In genomic region chr21:35254006-35254751, GRCh38 we compare ENCODE assay signal across 16 cellular contexts.
DNase-seq lines count a peak whose midpoint lies in the region; ATAC-seq and TF ChIP-seq lines count a peak whose summit lies in the region.
"Had no signal": no experiment of that assay in that cellular context is flagged by ENCODE, and none has a peak within 500 bp of the region (broad histone marks: within the 10 kb centered on the region; RNA-seq: fewer than 3 reads in every experiment).

No MANE protein-coding gene starts in this region.

- H3K27me3 ChIP-seq in left ventricle myocardium inferior (ENCODE audit: low read depth) (peaks cover 1% of the 10 kb centered on the region), upper lobe of right lung (no peaks in the 10 kb centered on the region)
- H3K27me3 ChIP-seq: adrenal gland, MG63 had no signal

- no peak for ATAC-seq in Right ventricle myocardium superior (ENCODE audit: poor library complexity)
- peak; percentile 89 for ATAC-seq in left colon
- peak; percentile 25 for ATAC-seq in upper lobe of right lung
- ATAC-seq: activated CD8-positive, alpha-beta memory T cell treated with anti-CD3 and anti-CD28 coated beads, Interleukin-2, amount 10 ng/mL, durations not matched to agents 7 days and 5 days; T-cell had no signal

- H3K27ac Mint-ChIP-seq in CD14-positive monocyte = no peak overlapping the region
- H3K27ac Mint-ChIP-seq: activated CD8-positive, alpha-beta memory T cell treated with anti-CD3 and anti-CD28 coated beads, Interleukin-2, amount 10 ng/mL, durations not matched to agents 7 days and 5 days; T-cell had no signal

- H3K36me3 ChIP-seq in left ventricle myocardium inferior (no peaks in the 10 kb centered on the region), upper lobe of right lung (no peaks in the 10 kb centered on the region)
- H3K36me3 ChIP-seq: adrenal gland, MG63 had no signal

- no peaks in the 10 kb centered on the region for H3K4me1 Mint-ChIP-seq in CD14-positive monocyte
- H3K4me1 Mint-ChIP-seq: activated CD8-positive, alpha-beta memory T cell treated with anti-CD3 and anti-CD28 coated beads, Interleukin-2, amount 10 ng/mL, durations not matched to agents 7 days and 5 days; T-cell had no signal

- in situ Hi-C loops in astrocyte of the spinal cord (cut with HindIII; ENCODE audit: low sequenced_read_pairs) = no loop called here

- intact Hi-C loops in left ventricle myocardium inferior (cut with micrococcal nuclease) (no loop called here), Right ventricle myocardium superior (cut with DNase I) (no loop called here), left colon (cut with DNase I, micrococcal nuclease) (no loop called here), upper lobe of right lung (cut with DNase I) (no loop called here), CD14-positive monocyte (cut with micrococcal nuclease) (no loop called here)

- no peaks in the 10 kb centered on the region for H3K36me3 Mint-ChIP-seq in CD14-positive monocyte
- H3K36me3 Mint-ChIP-seq: T-cell had no signal

- H3K9me3 Mint-ChIP-seq in CD14-positive monocyte = peaks cover 3 to 9% (median 7%) of the 10 kb centered on the region in 7 donors

- H3K4me3 ChIP-seq in left ventricle myocardium inferior (no peak overlapping the region), astrocyte of the spinal cord (ENCODE audit: low read depth, low read length) (no peak overlapping the region), upper lobe of right lung (no peak overlapping the region)
- H3K4me3 ChIP-seq: adrenal gland, MG63 had no signal

- H3K27me3 Mint-ChIP-seq in CD14-positive monocyte (ENCODE audit: low read depth in 3 of 3) = peaks cover 2 to 6% (median 3%) of the 10 kb centered on the region in 3 donors
- H3K27me3 Mint-ChIP-seq: activated CD8-positive, alpha-beta memory T cell treated with anti-CD3 and anti-CD28 coated beads, Interleukin-2, amount 10 ng/mL, durations not matched to agents 7 days and 5 days had no signal

- no peak for DNase-seq in left ventricle myocardium inferior
- no peak for DNase-seq in Right ventricle myocardium superior
- peak; percentile 65 for DNase-seq in astrocyte of the spinal cord (ENCODE audit: low read depth, low spot score)
- peak; percentile 16 to 56 for DNase-seq in left colon
- DNase-seq in upper lobe of right lung = no peak
- DNase-seq in CD14-positive monocyte (ENCODE audit: low spot score) = no peak
- DNase-seq in T-helper 1 cell = no peak
- DNase-seq in iPS-NIHi7 (ENCODE audit: extremely low spot score) = no peak
- DNase-seq: ACHN; activated CD8-positive, alpha-beta memory T cell treated with anti-CD3 and anti-CD28 coated beads, Interleukin-2, amount 10 ng/mL, durations not matched to agents 7 days and 5 days; kidney; MG63; NCI-H524; T-cell had no signal

- H3K9me3 ChIP-seq in left ventricle myocardium inferior (replicated peaks) = no peaks in the 10 kb centered on the region
- H3K9me3 ChIP-seq in upper lobe of right lung = no peaks in the 10 kb centered on the region
- H3K9me3 ChIP-seq: adrenal gland had no signal

- no peak for TF ChIP-seq CTCF in left ventricle myocardium inferior (IDR thresholded peaks at IDR 0.05; ENCODE audit: borderline replicate concordance)
- no peak for TF ChIP-seq CTCF in astrocyte of the spinal cord (IDR thresholded peaks at IDR 0.05; ENCODE audit: low read depth, low read length)
- no peak for TF ChIP-seq CTCF in upper lobe of right lung (IDR thresholded peaks at IDR 0.05)
- no peak for TF ChIP-seq CTCF in CD14-positive monocyte (IDR thresholded peaks at IDR 0.05)

- peak overlapping the region; percentile 8 for H3K27ac ChIP-seq in left ventricle myocardium inferior (replicated peaks)
- no peak overlapping the region for H3K27ac ChIP-seq in upper lobe of right lung
- H3K27ac ChIP-seq: adrenal gland, parathyroid adenoma had no signal

- no peak overlapping the region for H3K4me3 Mint-ChIP-seq in CD14-positive monocyte
- H3K4me3 Mint-ChIP-seq: activated CD8-positive, alpha-beta memory T cell treated with anti-CD3 and anti-CD28 coated beads, Interleukin-2, amount 10 ng/mL, durations not matched to agents 7 days and 5 days; T-cell had no signal

- H3K4me1 ChIP-seq in left ventricle myocardium inferior (peaks cover 21% of the 10 kb centered on the region), upper lobe of right lung (peaks cover 6% of the 10 kb centered on the region)
- H3K4me1 ChIP-seq: parathyroid adenoma had no signal

Comparison
In these comparisons a context has a peak if more than half of its experiments do, and no peak if none do; other contexts are left out.
1. DNase-seq: peak in astrocyte of the spinal cord (single experiment) and left colon (2 of 2); none in left ventricle myocardium inferior (single experiment), Right ventricle myocardium superior (single experiment), upper lobe of right lung (single experiment), CD14-positive monocyte (single experiment), T-helper 1 cell (0 of 5) and iPS-NIHi7 (single experiment).